32 cellular contexts compared by ENCODE assay signal in the genomic region with DNA sequence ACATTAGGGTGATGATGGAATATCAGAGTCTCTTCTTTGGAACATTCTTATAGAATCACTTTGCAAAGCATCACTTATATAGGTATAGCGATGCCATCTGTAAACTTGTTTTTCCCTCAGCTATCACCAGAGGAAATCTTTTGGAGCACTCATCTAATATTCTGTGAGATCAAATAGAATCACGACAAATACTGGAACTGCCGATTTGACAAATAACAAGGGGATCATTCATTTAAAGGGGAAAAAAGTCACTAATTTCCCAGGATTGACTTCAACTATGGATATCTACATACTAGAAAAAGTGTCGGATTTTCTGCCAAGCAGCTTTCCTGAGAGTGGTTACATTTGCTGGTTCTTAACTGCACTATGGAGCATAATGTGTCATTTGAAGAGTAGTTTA.
"Had no signal": no experiment of that assay in that cellular context is flagged by ENCODE, and none has a peak within 500 bp of the region (broad histone marks: within the 10 kb centered on the region; RNA-seq: fewer than 3 reads in every experiment).

No MANE protein-coding gene starts in this region.

- H3K4me1 Mint-ChIP-seq: activated B cell treated with CpG ODN at 0.5 μM for 24 hours; activated CD4-positive, alpha-beta T cell treated with anti-CD3 and anti-CD28 coated beads, Interleukin-2, amount 10 ng/mL, durations not matched to agents 24 days and 14 days; activated naive CD4-positive, alpha-beta T cell treated with anti-CD3 and anti-CD28 coated beads, Interleukin-2, amount 10 ng/mL, durations not matched to agents 7 days and 5 days; activated naive CD4-positive, alpha-beta T cell treated with anti-CD3 and anti-CD28 coated beads, Interleukin-2, amount 50 U/mL, for 24 hours; activated naive CD8-positive, alpha-beta T cell treated with anti-CD3 and anti-CD28 coated beads, Interleukin-2, amount 10 ng/mL, durations not matched to agents 7 days and 5 days; activated naive CD8-positive, alpha-beta T cell treated with anti-CD3 and anti-CD28 coated beads, Interleukin-2, amount 50 U/mL, for 24 hours; activated T-helper 17 cell treated with anti-CD3 and anti-CD28 coated beads, Interleukin-2, amount 50 U/mL, for 72 hours had no signal

- H3K27ac Mint-ChIP-seq: activated B cell treated with CpG ODN at 0.5 μM for 24 hours; activated CD4-positive, alpha-beta memory T cell treated with anti-CD3 and anti-CD28 coated beads for 36 hours; activated CD4-positive, alpha-beta T cell treated with anti-CD3 and anti-CD28 coated beads, Interleukin-2, amount 10 ng/mL, durations not matched to agents 24 days and 14 days; activated CD8-positive, alpha-beta T cell treated with anti-CD3 and anti-CD28 coated beads for 36 hours; activated naive CD4-positive, alpha-beta T cell treated with anti-CD3 and anti-CD28 coated beads, Interleukin-2, amount 10 ng/mL, durations not matched to agents 7 days and 5 days; activated naive CD4-positive, alpha-beta T cell treated with anti-CD3 and anti-CD28 coated beads, Interleukin-2, amount 50 U/mL, for 24 hours; activated naive CD8-positive, alpha-beta T cell; activated naive CD8-positive, alpha-beta T cell treated with anti-CD3 and anti-CD28 coated beads, Interleukin-2, amount 10 ng/mL, durations not matched to agents 7 days and 5 days; activated naive CD8-positive, alpha-beta T cell treated with anti-CD3 and anti-CD28 coated beads, Interleukin-2, amount 50 U/mL, for 24 hours; activated T-cell treated with anti-CD3 and anti-CD28 coated beads, Interleukin-2, amount 50 U/mL, for 24 hours; activated T-helper 17 cell treated with anti-CD3 and anti-CD28 coated beads, Interleukin-2, amount 50 U/mL, for 72 hours; T-helper 1 cell treated with Interleukin-12 subunit alpha and Interleukin-12 subunit beta and Interleukin-4 antibody, amounts not matched to agents 30 μg/mL and 1 μg/mL, for 36 hours; T-helper 2 cell treated with Interferon-gamma antibody and Interleukin-4, amounts not matched to agents 5 μg/mL and 100 μg/mL, for 36 hours had no signal

- H3K4me3 Mint-ChIP-seq: activated B cell treated with CpG ODN at 0.5 μM for 24 hours; activated CD4-positive, alpha-beta memory T cell treated with anti-CD3 and anti-CD28 coated beads for 36 hours; activated CD4-positive, alpha-beta T cell treated with anti-CD3 and anti-CD28 coated beads, Interleukin-2, amount 10 ng/mL, durations not matched to agents 24 days and 14 days; activated CD8-positive, alpha-beta T cell treated with anti-CD3 and anti-CD28 coated beads for 36 hours; activated naive CD4-positive, alpha-beta T cell treated with anti-CD3 and anti-CD28 coated beads, Interleukin-2, amount 10 ng/mL, durations not matched to agents 7 days and 5 days; activated naive CD4-positive, alpha-beta T cell treated with anti-CD3 and anti-CD28 coated beads, Interleukin-2, amount 50 U/mL, for 24 hours; activated naive CD8-positive, alpha-beta T cell; activated naive CD8-positive, alpha-beta T cell treated with anti-CD3 and anti-CD28 coated beads, Interleukin-2, amount 10 ng/mL, durations not matched to agents 7 days and 5 days; activated naive CD8-positive, alpha-beta T cell treated with anti-CD3 and anti-CD28 coated beads, Interleukin-2, amount 50 U/mL, for 24 hours; activated T-cell treated with anti-CD3 and anti-CD28 coated beads, Interleukin-2, amount 50 U/mL, for 24 hours; activated T-helper 17 cell treated with anti-CD3 and anti-CD28 coated beads, Interleukin-2, amount 50 U/mL, for 72 hours; T-helper 1 cell treated with Interleukin-12 subunit alpha and Interleukin-12 subunit beta and Interleukin-4 antibody, amounts not matched to agents 30 μg/mL and 1 μg/mL, for 36 hours; T-helper 2 cell treated with Interferon-gamma antibody and Interleukin-4, amounts not matched to agents 5 μg/mL and 100 μg/mL, for 36 hours had no signal

- H3K36me3 Mint-ChIP-seq: activated CD4-positive, alpha-beta memory T cell treated with anti-CD3 and anti-CD28 coated beads for 36 hours; activated naive CD4-positive, alpha-beta T cell treated with anti-CD3 and anti-CD28 coated beads, Interleukin-2, amount 10 ng/mL, durations not matched to agents 7 days and 5 days; activated naive CD4-positive, alpha-beta T cell treated with anti-CD3 and anti-CD28 coated beads, Interleukin-2, amount 50 U/mL, for 24 hours; activated naive CD8-positive, alpha-beta T cell; activated naive CD8-positive, alpha-beta T cell treated with anti-CD3 and anti-CD28 coated beads, Interleukin-2, amount 10 ng/mL, durations not matched to agents 7 days and 5 days had no signal

- H3K36me3 ChIP-seq: ascending aorta, brain microvascular endothelial cell, breast epithelium had no signal

- H3K27ac ChIP-seq: ascending aorta, brain microvascular endothelial cell, breast epithelium, VCaP had no signal

- H3K9me3 Mint-ChIP-seq: activated B cell treated with CpG ODN at 0.5 μM for 24 hours; activated CD8-positive, alpha-beta T cell treated with anti-CD3 and anti-CD28 coated beads for 36 hours; activated naive CD8-positive, alpha-beta T cell treated with anti-CD3 and anti-CD28 coated beads, Interleukin-2, amount 10 ng/mL, durations not matched to agents 7 days and 5 days; activated naive CD8-positive, alpha-beta T cell treated with anti-CD3 and anti-CD28 coated beads, Interleukin-2, amount 50 U/mL, for 24 hours; activated T-helper 17 cell treated with anti-CD3 and anti-CD28 coated beads, Interleukin-2, amount 50 U/mL, for 72 hours had no signal

- H3K27me3 ChIP-seq: ascending aorta, brain microvascular endothelial cell, breast epithelium had no signal

- H3K9me3 ChIP-seq: ascending aorta, breast epithelium had no signal

- H3K27me3 Mint-ChIP-seq: activated B cell treated with CpG ODN at 0.5 μM for 24 hours; activated CD4-positive, alpha-beta T cell treated with anti-CD3 and anti-CD28 coated beads, Interleukin-2, amount 10 ng/mL, durations not matched to agents 24 days and 14 days; activated CD8-positive, alpha-beta T cell treated with anti-CD3 and anti-CD28 coated beads for 36 hours; activated naive CD4-positive, alpha-beta T cell treated with anti-CD3 and anti-CD28 coated beads, Interleukin-2, amount 10 ng/mL, durations not matched to agents 7 days and 5 days had no signal

- H3K4me1 ChIP-seq: ascending aorta, breast epithelium had no signal

- ATAC-seq: activated CD8-positive, alpha-beta T cell treated with anti-CD3 and anti-CD28 coated beads for 36 hours; activated naive CD8-positive, alpha-beta T cell treated with anti-CD3 and anti-CD28 coated beads, Interleukin-2, amount 50 U/mL, for 24 hours; activated T-helper 17 cell treated with anti-CD3 and anti-CD28 coated beads, Interleukin-2, amount 50 U/mL, for 72 hours had no signal

- DNase-seq: activated B cell treated with CpG ODN at 0.5 μM for 24 hours; activated CD4-positive, alpha-beta memory T cell treated with anti-CD3 and anti-CD28 coated beads for 36 hours; activated CD4-positive, alpha-beta T cell treated with anti-CD3 and anti-CD28 coated beads for 4 hours; activated CD4-positive, alpha-beta T cell treated with anti-CD3 and anti-CD28 coated beads, Interleukin-2, amount 10 ng/mL, durations not matched to agents 24 days and 14 days; activated CD4-positive, alpha-beta T cell treated with anti-CD3 and anti-CD28 coated beads, Interleukin-2, amount 50 U/mL, for 1 hour; activated CD4-positive, alpha-beta T cell treated with anti-CD3 and anti-CD28 coated beads, Interleukin-2, amount 50 U/mL, for 4 hours; activated CD4-positive, CD25-positive, alpha-beta regulatory T cell treated with anti-CD3 and anti-CD28 coated beads, Interleukin-2, amount 50 U/mL, for 72 hours; activated CD8-positive, alpha-beta memory T cell treated with anti-CD3 and anti-CD28 coated beads, Interleukin-2, amount 50 U/mL, for 48 hours; activated CD8-positive, alpha-beta T cell treated with anti-CD3 and anti-CD28 coated beads for 36 hours; activated effector memory CD4-positive, alpha-beta T cell treated with anti-CD3 and anti-CD28 coated beads, Interleukin-2, amount 50 U/mL, for 16 hours; activated gamma-delta T cell treated with Interleukin-2 at 50 U/mL for 16 hours; activated naive CD4-positive, alpha-beta T cell; activated naive CD4-positive, alpha-beta T cell treated with anti-CD3 and anti-CD28 coated beads, Interleukin-2, amount 10 ng/mL, durations not matched to agents 7 days and 5 days; activated naive CD8-positive, alpha-beta T cell treated with anti-CD3 and anti-CD28 coated beads, Interleukin-2, amount 10 ng/mL, durations not matched to agents 7 days and 5 days; activated naive CD8-positive, alpha-beta T cell treated with anti-CD3 and anti-CD28 coated beads, Interleukin-2, amount 50 U/mL, for 24 hours; activated T-cell treated with anti-CD3 and anti-CD28 coated beads, Interleukin-2, amount 50 U/mL, for 24 hours; activated T-cell treated with anti-CD3 and anti-CD28 coated beads, Interleukin-2, amount 50 U/mL, for 48 hours; amygdala; anterior cingulate cortex; brain microvascular endothelial cell; central memory CD4-positive, alpha-beta T cell; T-helper 1 cell; T-helper 2 cell; T-helper 9 cell had no signal

- H3K4me3 ChIP-seq: ascending aorta, breast epithelium had no signal
